Comparison of ENCODE assay signal across 21 cellular contexts in genomic region chr1:145234199-145234598, GRCh38. TPM values are rescaled to one million over a fixed set of nuclear protein-coding genes. Genes with fewer than 3 reads are reported as not detected.
"Had no signal": no experiment of that assay in that cellular context is flagged by ENCODE, and none has a peak within 500 bp of the region (broad histone marks: within the 10 kb centered on the region; RNA-seq: fewer than 3 reads in every experiment).

No MANE protein-coding gene starts in this region.

RNA-seq across cellular contexts. Expression of gene PPIAL4D, which starts 7.8 kb away (rescaled TPM):
- total RNA-seq: left cardiac atrium, left lung, liver, lower lobe of right lung, mammary epithelial cell, mucosa of gallbladder, natural killer cell, occipital lobe, osteocyte, posterior vena cava, psoas muscle, skeletal muscle tissue, smooth muscle cell, stomach, testis, thyroid gland, transverse colon, upper lobe of left lung, urinary bladder, vagina had no signal
- polyA plus RNA-seq: immature natural killer cell, liver, mammary epithelial cell, psoas muscle, smooth muscle cell, stomach, urinary bladder had no signal
